Comparison of ENCODE assay signal across 31 cellular contexts in genomic region chr10:72356115-72356514, GRCh38. TPM values are rescaled to one million over a fixed set of nuclear protein-coding genes. Genes with fewer than 3 reads are reported as not detected.
A peak's percentile ranks its signal among the peaks of the same experiment; 100 is the strongest.
DNase-seq lines count a peak whose midpoint lies in the region; ATAC-seq and TF ChIP-seq lines count a peak whose summit lies in the region.
"Had no signal": no experiment of that assay in that cellular context is flagged by ENCODE, and none has a peak within 500 bp of the region (broad histone marks: within the 10 kb centered on the region; RNA-seq: fewer than 3 reads in every experiment).

No MANE protein-coding gene starts in this region.

- H3K4me1 ChIP-seq in GM23338 (ENCODE audit: insufficient read depth), result peaks cover 12% of the 10 kb centered on the region; the same call in 1 of the 2 replicates

- H3K27ac Mint-ChIP-seq in GM23338 (no peak overlapping the region), neural crest cell (ENCODE audit: unreplicated experiment) (no peak overlapping the region)
- peak overlapping the region; percentile 26 for H3K27ac Mint-ChIP-seq in central memory CD8-positive, alpha-beta T cell (ENCODE audit: low read depth)

- DNase-seq in activated T-cell treated with anti-CD3 and anti-CD28 coated beads, Interleukin-2, amount 50 U/mL, for 4 hours, result no peak
- DNase-seq in activated T-cell treated with anti-CD3 and anti-CD28 coated beads for 4 hours (no peak), GM23338 (ENCODE audit: low spot score) (no peak), neural crest cell (ENCODE audit: low read depth, low spot score) (no peak), MV-4-11 (lab: John Stamatoyannopoulos, UW) (no peak), brain microvascular endothelial cell (no peak)
- DNase-seq in central memory CD8-positive, alpha-beta T cell (ENCODE audit: low spot score in 2 of 2), result no peak
- DNase-seq: activated CD4-positive, alpha-beta T cell treated with anti-CD3 and anti-CD28 coated beads for 1 hour; activated gamma-delta T cell; activated T-cell treated with anti-CD3 and anti-CD28 coated beads, Interleukin-2, amount 50 U/mL, for 1 hour; AML-193; cerebellar nuclear complex; dermis blood vessel endothelial cell; DMS153; endodermal cell; esophagus squamous epithelium; foreskin keratinocyte; H9; heart left ventricle; Kasumi-1; lower lobe of right lung; NCI-H1417 treated with DMSO at 0.1 percent for 48 hours; NCI-H2029 treated with DMSO at 0.1 percent for 48 hours; NCI-H526; PC-3; stimulated activated CD8-positive, alpha-beta memory T cell treated with anti-CD3 and anti-CD28 coated beads, Interleukin-4, amount 100 ng/mL, for 48 hours; tibial artery had no signal

- no peak for TF ChIP-seq POLR2A in GM18505 (IDR thresholded peaks at IDR 0.05; ENCODE audit: borderline replicate concordance, extremely low read depth, insufficient read depth, insufficient read length)

- peak overlapping the region; percentile 39 for H3K4me3 Mint-ChIP-seq in activated T-cell treated with anti-CD3 and anti-CD28 coated beads, Interleukin-2, amount 50 U/mL, for 4 hours
- no peak overlapping the region for H3K4me3 Mint-ChIP-seq in GM23338
- peak overlapping the region; percentile 5 for H3K4me3 Mint-ChIP-seq in central memory CD8-positive, alpha-beta T cell
- H3K4me3 Mint-ChIP-seq in neural crest cell, result peak overlapping the region; percentile 52

- in situ Hi-C loops in brain microvascular endothelial cell (cut with HindIII; ENCODE audit: low pct_ligation_motif_present, low sequenced_read_pairs), result no loop called here

- no peak for TF ChIP-seq CTCF in GM23338 (conservative IDR thresholded peaks at IDR 0.05; ENCODE audit: low read depth in 2 of 2)
- TF ChIP-seq CTCF in neural crest cell (conservative IDR thresholded peaks at IDR 0.05), result no peak
- TF ChIP-seq CTCF in brain microvascular endothelial cell (IDR thresholded peaks at IDR 0.05; ENCODE audit: low read depth, low read length, missing control alignments), result no peak

- H3K36me3 ChIP-seq in GM23338 (ENCODE audit: insufficient read depth) (no peaks in the 10 kb centered on the region), brain microvascular endothelial cell (replicated peaks) (no peaks in the 10 kb centered on the region)

- H3K9me2 ChIP-seq in GM23338 (ENCODE audit: insufficient read depth), result no peaks in the 10 kb centered on the region

- no peaks in the 10 kb centered on the region for H4K20me1 ChIP-seq in GM23338 (replicated peaks; ENCODE audit: insufficient read depth)

- peak overlapping the region; percentile 57; the same call in 1 of the 2 replicates for H3K27ac ChIP-seq in GM23338 (ENCODE audit: low read depth)
- H3K27ac ChIP-seq in brain microvascular endothelial cell, result no peak overlapping the region
- H3K27ac ChIP-seq: foreskin keratinocyte, SK-N-MC had no signal

- no peak overlapping the region for H3K4me2 ChIP-seq in GM23338

- no peaks in the 10 kb centered on the region for H3K27me3 ChIP-seq in GM23338 (ENCODE audit: insufficient read depth)
- no peaks in the 10 kb centered on the region for H3K27me3 ChIP-seq in brain microvascular endothelial cell (replicated peaks)
- H3K27me3 ChIP-seq: esophagus squamous epithelium, foreskin keratinocyte, heart left ventricle, right atrium auricular region, tibial artery had no signal

- ATAC-seq in activated T-cell treated with anti-CD3 and anti-CD28 coated beads, Interleukin-2, amount 50 U/mL, for 4 hours, result no peak
- ATAC-seq in GM23338, result no peak
- ATAC-seq in central memory CD8-positive, alpha-beta T cell (replicated peaks; ENCODE audit: extremely low read depth, poor library complexity, severe bottlenecking), result no peak
- no peak for ATAC-seq in GM18505 (IDR thresholded peaks at IDR 0.05; ENCODE audit: unreplicated experiment)
- ATAC-seq: A549, foreskin keratinocyte, heart left ventricle, lower lobe of right lung, PC-3 had no signal

- peaks cover 30% of the 10 kb centered on the region for H3K79me2 ChIP-seq in GM23338 (replicated peaks; ENCODE audit: insufficient read depth)

- no peaks in the 10 kb centered on the region for H3K9me3 Mint-ChIP-seq in activated T-cell treated with anti-CD3 and anti-CD28 coated beads, Interleukin-2, amount 50 U/mL, for 4 hours
- no peaks in the 10 kb centered on the region for H3K9me3 Mint-ChIP-seq in GM23338
- H3K9me3 Mint-ChIP-seq in central memory CD8-positive, alpha-beta T cell, result no peaks in the 10 kb centered on the region
- H3K9me3 Mint-ChIP-seq in neural crest cell, result peaks cover 3% of the 10 kb centered on the region
- H3K9me3 Mint-ChIP-seq: H9 had no signal

- peaks cover 34% of the 10 kb centered on the region for H3K4me1 Mint-ChIP-seq in activated T-cell treated with anti-CD3 and anti-CD28 coated beads, Interleukin-2, amount 50 U/mL, for 4 hours (ENCODE audit: low read depth)
- H3K4me1 Mint-ChIP-seq in GM23338 (peaks cover 30% of the 10 kb centered on the region), neural crest cell (peaks cover 18% of the 10 kb centered on the region)
- H3K4me1 Mint-ChIP-seq in central memory CD8-positive, alpha-beta T cell, result peaks cover 36% of the 10 kb centered on the region

- H3K27me3 Mint-ChIP-seq in activated T-cell treated with anti-CD3 and anti-CD28 coated beads, Interleukin-2, amount 50 U/mL, for 4 hours (ENCODE audit: low read depth), result no peaks in the 10 kb centered on the region
- H3K27me3 Mint-ChIP-seq in GM23338 (ENCODE audit: insufficient read depth, low read depth, poor library complexity) (peaks cover 8% of the 10 kb centered on the region), neural crest cell (ENCODE audit: low read depth) (no peaks in the 10 kb centered on the region)
- H3K27me3 Mint-ChIP-seq in central memory CD8-positive, alpha-beta T cell, result no peaks in the 10 kb centered on the region

- H3K4me3 ChIP-seq in GM23338, result no peak overlapping the region
- H3K4me3 ChIP-seq in brain microvascular endothelial cell (ENCODE audit: low read depth, low read length), result no peak overlapping the region
- H3K4me3 ChIP-seq: right atrium auricular region, SK-N-MC had no signal

- H3K36me3 Mint-ChIP-seq in activated T-cell treated with anti-CD3 and anti-CD28 coated beads, Interleukin-2, amount 50 U/mL, for 4 hours (ENCODE audit: insufficient read depth), result peaks cover 15% of the 10 kb centered on the region
- H3K36me3 Mint-ChIP-seq in GM23338 (ENCODE audit: low read depth) (no peaks in the 10 kb centered on the region; the same call in 2 of the 3 replicates), neural crest cell (ENCODE audit: low read depth) (no peaks in the 10 kb centered on the region)
- peaks cover 7% of the 10 kb centered on the region for H3K36me3 Mint-ChIP-seq in central memory CD8-positive, alpha-beta T cell (ENCODE audit: insufficient read depth)

- no peak overlapping the region for H2AFZ ChIP-seq in GM23338

- peaks cover 4% of the 10 kb centered on the region for H3F3A ChIP-seq in GM23338 (replicated peaks; ENCODE audit: low read depth)

TF ChIP-seq in GM23338, 12 proteins besides CTCF, POLR2A, EP300 and RAD21 (continues in another document):
- TF ChIP-seq NANOG (IDR thresholded peaks at IDR 0.05; ENCODE audit: borderline replicate concordance) (no peak), ZNF114 (CRISPR knock-in tag; IDR thresholded peaks at IDR 0.05) (no peak), ETS1 (IDR thresholded peaks at IDR 0.05) (no peak), ZNF331 (CRISPR knock-in tag; IDR thresholded peaks at IDR 0.05; ENCODE audit: low read depth) (no peak), REST (IDR thresholded peaks at IDR 0.05; ENCODE audit: unreplicated experiment) (no peak), STAT1 (IDR thresholded peaks at IDR 0.05; ENCODE audit: unreplicated experiment) (no peak), POLR2AphosphoS5 (IDR thresholded peaks at IDR 0.05; ENCODE audit: low read depth) (no peak), CREB1 (CRISPR knock-in tag; IDR thresholded peaks at IDR 0.05; ENCODE audit: low read depth) (no peak), EZH2phosphoT487 (IDR thresholded peaks at IDR 0.05; ENCODE audit: unreplicated experiment) (no peak), JUNB (IDR thresholded peaks at IDR 0.05; ENCODE audit: unreplicated experiment) (no peak), EZH2 (IDR thresholded peaks at IDR 0.05; ENCODE audit: low read depth, unreplicated experiment) (no peak)

RNA-seq across cellular contexts. Expression of gene DNAJB12, which starts 1.4 kb away (rescaled TPM):
- total RNA-seq in activated T-cell treated with anti-CD3 and anti-CD28 coated beads, Interleukin-2, amount 50 U/mL, for 4 hours, result 10 to 100 TPM; 32.6 to 39.4 (median 35.4) TPM
- total RNA-seq in GM23338 (2014; rRNA removed; shearing (Covaris generic)), result 13.0 and 16.0 TPM in 2 replicates
- 12.6 and 12.8 TPM in 2 replicates for polyA plus RNA-seq in GM23338 (2016; fragmentation: Nextera tagmentation; extraction: Ambion mirVana)
- total RNA-seq in neural crest cell, result 32.4 and 36.5 TPM in 2 replicates
